ENCODE assay signal across 27 cellular contexts in the genomic region with DNA sequence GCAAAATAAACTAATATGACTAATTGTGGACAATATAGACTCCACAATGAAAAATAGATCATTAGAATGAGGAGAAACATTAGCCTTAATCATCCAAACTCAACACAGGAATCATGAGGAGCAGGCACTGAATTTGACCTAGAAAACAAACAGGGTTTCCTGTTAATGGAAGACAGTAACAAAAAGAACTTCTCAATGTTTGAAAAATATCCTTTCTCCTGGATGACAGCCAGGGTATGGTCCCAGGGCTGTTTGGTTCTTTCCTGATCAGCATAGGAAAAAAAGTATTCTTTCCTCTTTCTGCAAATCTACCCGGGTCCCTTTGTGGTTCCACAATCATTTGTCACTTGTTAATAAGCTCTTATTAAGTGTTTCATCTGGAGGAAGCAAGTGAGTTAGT.
DNase-seq lines count a peak whose midpoint lies in the region; ATAC-seq, FAIRE-seq and TF ChIP-seq lines count a peak whose summit lies in the region.
"Had no signal": no experiment of that assay in that cellular context is flagged by ENCODE, and none has a peak within 500 bp of the region (broad histone marks: within the 10 kb centered on the region; RNA-seq: fewer than 3 reads in every experiment).

No MANE protein-coding gene starts in this region.

- in situ Hi-C loops in IMR-90 (cut with MboI; ENCODE audit: low sequenced_read_pairs) = no loop called here

- H2BK5ac ChIP-seq in IMR-90 (ENCODE audit: low read depth, low read length, poor library complexity, severe bottlenecking) = peak overlapping the region; percentile 18

- peaks cover 41% of the 10 kb centered on the region for H3K27me3 Mint-ChIP-seq in activated T-cell treated with anti-CD3 and anti-CD28 coated beads, Interleukin-2, amount 50 U/mL, for 24 hours

- no peak overlapping the region for H3K4me3 ChIP-seq in IMR-90 (ENCODE audit: insufficient read depth, low read depth, low read length)
- no peak overlapping the region for H3K4me3 ChIP-seq in endothelial cell of umbilical vein (replicated peaks in 1 of 3; ENCODE audit: insufficient read depth in 1 of 3, low read depth in 1 of 3, low read length in 3 of 3)
- no peak overlapping the region for H3K4me3 ChIP-seq in muscle layer of duodenum (ENCODE audit: low read depth in 1 of 2, low read length in 2 of 2)
- no peak overlapping the region for H3K4me3 ChIP-seq in PC-3 (ENCODE audit: low read length)
- H3K4me3 ChIP-seq: PC-9 had no signal

- peak overlapping the region; percentile 96; the same call in 2 of the 3 replicates for H2BK15ac ChIP-seq in IMR-90 (ENCODE audit: low read depth, low read length)

- TF ChIP-seq RAD21 in IMR-90 (IDR thresholded peaks at IDR 0.05; ENCODE audit: low read length) = no peak

- H3K9me2 ChIP-seq in PC-3 (replicated peaks; ENCODE audit: low read length) = no peaks in the 10 kb centered on the region

- peak overlapping the region; percentile 19 for H3K18ac ChIP-seq in IMR-90 (ENCODE audit: low read depth, low read length)

- peaks cover 1% of the 10 kb centered on the region for H3K4me1 Mint-ChIP-seq in activated T-cell treated with anti-CD3 and anti-CD28 coated beads, Interleukin-2, amount 50 U/mL, for 24 hours (ENCODE audit: low read depth)
- H3K4me1 Mint-ChIP-seq: CD8-positive, alpha-beta memory T cell; IgD-negative memory B cell had no signal

- no peaks in the 10 kb centered on the region for H3F3A ChIP-seq in PC-3 (ENCODE audit: low read length, unreplicated experiment)

- H3K27me3 ChIP-seq in IMR-90 (ENCODE audit: control insufficient read depth, insufficient read depth, low read length) = no peaks in the 10 kb centered on the region
- no peaks in the 10 kb centered on the region for H3K27me3 ChIP-seq in endothelial cell of umbilical vein (ENCODE audit: control insufficient read depth in 2 of 2, insufficient read depth in 2 of 2, low read length in 2 of 2)
- no peaks in the 10 kb centered on the region for H3K27me3 ChIP-seq in muscle layer of duodenum (ENCODE audit: low read depth, low read length)
- no peaks in the 10 kb centered on the region for H3K27me3 ChIP-seq in PC-3 (ENCODE audit: low read length)
- H3K27me3 ChIP-seq: BE2C had no signal

- peak overlapping the region; percentile 95; the same call in 1 of the 2 replicates for H3K4ac ChIP-seq in IMR-90 (ENCODE audit: low read depth, low read length)

- H3K9me3 Mint-ChIP-seq in activated T-cell treated with anti-CD3 and anti-CD28 coated beads, Interleukin-2, amount 50 U/mL, for 24 hours = no peaks in the 10 kb centered on the region
- H3K9me3 Mint-ChIP-seq: H9 had no signal

- H4K8ac ChIP-seq in IMR-90 (ENCODE audit: low read depth in 2 of 2, low read length in 2 of 2) = peak overlapping the region; percentile 6 to 88; a peak in 3 of 4 replicates

- peaks cover 0 to 10% of the 10 kb centered on the region in 2 experiments; a peak in 3 of 4 replicates for H3K79me1 ChIP-seq in IMR-90 (ENCODE audit: low read depth in 1 of 2, low read length in 2 of 2)

- H4K20me1 ChIP-seq in IMR-90 (ENCODE audit: insufficient read depth, low read length) = no peaks in the 10 kb centered on the region
- no peaks in the 10 kb centered on the region for H4K20me1 ChIP-seq in endothelial cell of umbilical vein (replicated peaks; ENCODE audit: control insufficient read depth, extremely low read depth, insufficient read depth, low read length)
- H4K20me1 ChIP-seq in PC-3 (ENCODE audit: low read length) = no peaks in the 10 kb centered on the region

- no peak overlapping the region for H2AK9ac ChIP-seq in IMR-90 (replicated peaks; ENCODE audit: low read depth, low read length, poor library complexity)

- ATAC-seq in IMR-90 (ENCODE audit: low read depth) (no peak), PC-3 (no peak), GM18519 (IDR thresholded peaks at IDR 0.05; ENCODE audit: low FRiP score, unreplicated experiment) (no peak)

- H3K27ac ChIP-seq in IMR-90 (ENCODE audit: insufficient read depth, low read length) = no peak overlapping the region
- no peak overlapping the region for H3K27ac ChIP-seq in endothelial cell of umbilical vein (ENCODE audit: insufficient read depth, low read depth, low read length)
- peak overlapping the region; percentile 14 for H3K27ac ChIP-seq in muscle layer of duodenum (ENCODE audit: low read length)
- no peak overlapping the region for H3K27ac ChIP-seq in PC-3 (ENCODE audit: low read length)
- H3K27ac ChIP-seq: KMS-11, PC-9 had no signal

- peak overlapping the region; percentile 87; the same call in 1 of the 2 replicates for H4K91ac ChIP-seq in IMR-90 (ENCODE audit: insufficient read depth, low read depth, low read length)

- WGBS in IMR-90 (ENCODE audit: extremely low coverage in 2 of 2, insufficient read length in 1 of 2), 2 experiments = no CpG with 5 or more reads among the region's 1 CpG

- CTCF ChIA-PET in IMR-90 (lab: Yijun Ruan, JAX) = no interaction called here
- CTCF ChIA-PET in endothelial cell of umbilical vein (lab: Charles Lee) = interaction anchor here (0.7 to 1.6 kb wide), 3 partner anchors 23 to 218 kb away, joined by 3 read pairs; no protein-coding TSS in a partner anchor
- CTCF ChIA-PET in PC-3 (lab: Charles Lee) = no interaction called here

- H3K9ac ChIP-seq in IMR-90 (ENCODE audit: low read depth, low read length) = no peak overlapping the region
- no peak overlapping the region for H3K9ac ChIP-seq in endothelial cell of umbilical vein (replicated peaks; ENCODE audit: extremely low read depth, insufficient read depth, low read length)
- no peak overlapping the region for H3K9ac ChIP-seq in PC-3 (ENCODE audit: low read length)
- H3K9ac ChIP-seq: KMS-11 had no signal

- POLR2A ChIA-PET in IMR-90 (lab: Charles Lee; ENCODE audit: unreplicated experiment) = no interaction called here
- POLR2A ChIA-PET in endothelial cell of umbilical vein (lab: Charles Lee) = interaction anchor here (0.6 kb wide), 1 partner anchor 34 kb away, joined by 3 read pairs; no protein-coding TSS in a partner anchor
- POLR2A ChIA-PET in PC-3 (lab: Charles Lee; ENCODE audit: unreplicated experiment) = no interaction called here

- H3K14ac ChIP-seq in IMR-90 (replicated peaks; ENCODE audit: low read depth, low read length) = peak overlapping the region; percentile 94

- peaks cover 18% of the 10 kb centered on the region for H3K4me1 ChIP-seq in IMR-90 (ENCODE audit: control insufficient read depth, insufficient read depth, low read length)
- H3K4me1 ChIP-seq in endothelial cell of umbilical vein (ENCODE audit: control insufficient read depth, extremely low read depth, insufficient read depth, low read length) = peaks cover 27% of the 10 kb centered on the region
- peaks cover 0 to 18% of the 10 kb centered on the region in 2 donors for H3K4me1 ChIP-seq in muscle layer of duodenum (ENCODE audit: control insufficient read depth in 1 of 2, insufficient read depth in 2 of 2, low read length in 2 of 2)
- H3K4me1 ChIP-seq in PC-3 (ENCODE audit: insufficient read depth, low read length) = peaks cover 15% of the 10 kb centered on the region
- H3K4me1 ChIP-seq: BE2C had no signal

- no peak overlapping the region for H2AFZ ChIP-seq in IMR-90 (replicated peaks; ENCODE audit: low read length, poor library complexity)
- peak overlapping the region; percentile 4 for H2AFZ ChIP-seq in endothelial cell of umbilical vein (ENCODE audit: low read depth, low read length)
- H2AFZ ChIP-seq in PC-3 (ENCODE audit: low read length) = no peak overlapping the region
- H2AFZ ChIP-seq: PC-9 had no signal

- no peak overlapping the region; the same call in 1 of the 2 replicates for H2AK5ac ChIP-seq in IMR-90 (ENCODE audit: low read depth, low read length)

- H3K79me2 ChIP-seq in endothelial cell of umbilical vein (ENCODE audit: control insufficient read depth, insufficient read depth, low read length) = no peaks in the 10 kb centered on the region
- no peaks in the 10 kb centered on the region for H3K79me2 ChIP-seq in PC-3 (ENCODE audit: low read length)

- peak overlapping the region; percentile 91 for H2BK120ac ChIP-seq in IMR-90 (ENCODE audit: low read depth, low read length)

- H3K36me3 ChIP-seq in IMR-90 (ENCODE audit: control insufficient read depth, insufficient read depth, low read length) = no peaks in the 10 kb centered on the region
- H3K36me3 ChIP-seq in endothelial cell of umbilical vein (ENCODE audit: control insufficient read depth in 2 of 2, extremely low read depth in 1 of 2, insufficient read depth in 2 of 2, low read length in 2 of 2) = no peaks in the 10 kb centered on the region
- no peaks in the 10 kb centered on the region for H3K36me3 ChIP-seq in muscle layer of duodenum (ENCODE audit: control insufficient read depth in 1 of 2, insufficient read depth in 2 of 2, low read length in 2 of 2)
- no peaks in the 10 kb centered on the region for H3K36me3 ChIP-seq in PC-3 (ENCODE audit: low read depth, low read length)
- H3K36me3 ChIP-seq: BE2C had no signal

- BruUV-seq in IMR-90 (replicated peaks; lab: Mats Ljungman, UMichigan) (no TSS peak), endothelial cell of umbilical vein (replicated peaks; lab: Mats Ljungman, UMichigan) (no TSS peak), PC-3 (replicated peaks; lab: Mats Ljungman, UMichigan) (no TSS peak)

- intact Hi-C loops in IMR-90 (cut with micrococcal nuclease) (no loop called here), endothelial cell of umbilical vein (cut with micrococcal nuclease) (loop anchor here (5.0 kb wide), 1 partner anchor 547 kb away; no protein-coding TSS in a partner anchor), PC-3 (cut with micrococcal nuclease) (no loop called here)

- H3K4me2 ChIP-seq in IMR-90 (ENCODE audit: low read depth, low read length) (no peak overlapping the region), endothelial cell of umbilical vein (ENCODE audit: insufficient read depth, low read length) (peak overlapping the region; percentile 23), PC-3 (ENCODE audit: low read length) (no peak overlapping the region)
- H3K4me2 ChIP-seq: KMS-11, PC-9 had no signal

- TF ChIP-seq POLR2A in IMR-90 (IDR thresholded peaks at IDR 0.05; ENCODE audit: low read depth, low read length) (no peak), endothelial cell of umbilical vein (IDR thresholded peaks at IDR 0.05; ENCODE audit: low read depth, low read length) (no peak)

- dilution Hi-C loops in IMR-90 (cut with HindIII; ENCODE audit: low sequenced_read_pairs, unreplicated experiment) (no loop called here), endothelial cell of umbilical vein (cut with MboI; ENCODE audit: extremely low pct_ligation_motif_present, low sequenced_read_pairs) (no loop called here)

- H3K23ac ChIP-seq in IMR-90 (ENCODE audit: low read depth, low read length) = peak overlapping the region; percentile 80; the same call in 1 of the 2 replicates

- peak overlapping the region; percentile 91 for H2BK20ac ChIP-seq in IMR-90 (ENCODE audit: low read depth, low read length)

- H3K9me3 ChIP-seq in IMR-90 (ENCODE audit: control insufficient read depth, insufficient read depth, low read length) (no peaks in the 10 kb centered on the region), endothelial cell of umbilical vein (replicated peaks; ENCODE audit: control insufficient read depth, insufficient read depth, low read length) (no peaks in the 10 kb centered on the region), muscle layer of duodenum (ENCODE audit: control insufficient read depth in 1 of 2, low read length in 2 of 2) (no peaks in the 10 kb centered on the region), PC-3 (ENCODE audit: low read length) (no peaks in the 10 kb centered on the region)
- H3K9me3 ChIP-seq: BE2C had no signal

- no peak overlapping the region for H3K27ac Mint-ChIP-seq in activated T-cell treated with anti-CD3 and anti-CD28 coated beads, Interleukin-2, amount 50 U/mL, for 24 hours
- H3K27ac Mint-ChIP-seq: CD8-positive, alpha-beta memory T cell; IgD-negative memory B cell had no signal

- FAIRE-seq in endothelial cell of umbilical vein (lab: Jason Lieb, UNC) = peak; percentile 64
- FAIRE-seq: GM12892 had no signal

- H3K56ac ChIP-seq in IMR-90 (ENCODE audit: extremely low read depth, insufficient read depth, low read length) = no peak overlapping the region

- DNase-seq in IMR-90 (no peak), endothelial cell of umbilical vein (ENCODE audit: low read depth, low spot score) (peak; percentile 85), PC-3 (no peak), AG08396 (ENCODE audit: low spot score) (no peak)
- no peak for DNase-seq in activated T-cell treated with anti-CD3 and anti-CD28 coated beads, Interleukin-2, amount 50 U/mL, for 24 hours
- DNase-seq: BE2C; CD8-positive, alpha-beta memory T cell; DMS 273 treated with DMSO at 0.1 percent for 48 hours; DMS79; H9; NCI-H1048; NCI-H1417; NCI-H1694; NCI-H2029 treated with DMSO at 0.1 percent for 48 hours; NCI-H446 treated with DMSO at 0.1 percent for 48 hours; NCI-H526; NCI-H82; NK-92 treated with Interleukin-12 subunit alpha and Interleukin-12 subunit beta, amount 100 ng/mL, for 24 hours; PC-9; Right ventricle myocardium superior; RPMI8226 had no signal

- no peaks in the 10 kb centered on the region for H3K36me3 Mint-ChIP-seq in activated T-cell treated with anti-CD3 and anti-CD28 coated beads, Interleukin-2, amount 50 U/mL, for 24 hours (ENCODE audit: low read depth)
- H3K36me3 Mint-ChIP-seq: CD14-positive monocyte had no signal

- H3K4me3 Mint-ChIP-seq in activated T-cell treated with anti-CD3 and anti-CD28 coated beads, Interleukin-2, amount 50 U/mL, for 24 hours = no peak overlapping the region
- H3K4me3 Mint-ChIP-seq: CD14-positive monocyte; CD8-positive, alpha-beta memory T cell; H9 had no signal

- peak overlapping the region; percentile 70 for H4K5ac ChIP-seq in IMR-90 (ENCODE audit: low read depth, low read length)

- H3K9me1 ChIP-seq in IMR-90 (ENCODE audit: insufficient read depth, low read length) (peaks cover 8% of the 10 kb centered on the region), endothelial cell of umbilical vein (replicated peaks; ENCODE audit: control insufficient read depth, extremely low read depth, insufficient read depth, low read length) (no peaks in the 10 kb centered on the region)

- TF ChIP-seq CTCF in IMR-90 (conservative IDR thresholded peaks at IDR 0.05; ENCODE audit: low read depth, low read length) = no peak
- TF ChIP-seq CTCF in endothelial cell of umbilical vein (IDR thresholded peaks at IDR 0.05; ENCODE audit: extremely low read depth in 1 of 2, insufficient read depth in 1 of 2, low read depth in 1 of 2, low read length in 2 of 2) = no peak
- TF ChIP-seq CTCF in PC-3 (conservative IDR thresholded peaks at IDR 0.05; ENCODE audit: low read depth, low read length) = no peak
